12 cellular contexts compared by ENCODE assay signal in the genomic region with DNA sequence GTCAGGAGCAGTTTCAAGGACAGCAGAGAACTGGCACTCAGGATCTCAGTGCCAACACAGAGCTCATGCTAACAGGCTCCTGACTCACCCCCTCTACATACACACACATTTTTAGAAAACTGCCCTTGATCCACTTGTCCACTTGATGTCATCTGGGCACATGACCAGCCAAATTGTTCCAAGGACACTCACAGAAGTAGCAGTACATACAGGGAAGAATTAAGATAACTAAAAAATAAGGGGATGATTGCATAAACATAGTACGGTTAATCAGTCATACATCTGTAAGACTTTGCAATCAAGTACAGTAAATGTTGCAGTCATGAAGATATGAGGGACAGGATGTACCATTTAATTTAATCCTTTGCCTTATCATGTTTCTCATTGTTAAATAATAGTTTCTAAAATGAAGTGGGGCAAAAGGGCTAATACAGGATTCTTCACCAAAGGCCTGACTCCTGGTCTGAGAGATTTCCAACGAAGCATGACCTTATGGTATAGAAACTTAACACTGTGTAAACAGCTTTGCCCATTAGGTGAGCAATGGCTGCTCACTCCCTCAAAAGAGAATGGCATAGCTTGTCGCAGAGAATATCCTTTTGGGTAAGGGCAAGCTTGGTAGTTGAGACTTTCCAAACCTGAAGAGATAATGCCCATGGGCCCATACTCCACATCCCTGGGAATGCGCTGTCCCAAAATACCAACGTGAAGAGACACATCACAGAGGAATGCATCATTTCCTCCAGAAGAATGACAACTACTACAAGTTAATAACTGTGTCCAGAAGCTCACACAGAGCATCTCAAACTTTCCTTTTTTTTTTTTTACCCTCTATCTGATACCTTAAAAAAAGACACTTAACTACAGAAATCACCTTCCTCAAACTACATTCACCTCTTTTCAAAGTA.
DNase-seq lines count a peak whose midpoint lies in the region; ATAC-seq and TF ChIP-seq lines count a peak whose summit lies in the region.
"Had no signal": no experiment of that assay in that cellular context is flagged by ENCODE, and none has a peak within 500 bp of the region (broad histone marks: within the 10 kb centered on the region; RNA-seq: fewer than 3 reads in every experiment).

No MANE protein-coding gene starts in this region.

- TF ChIP-seq CTCF in RWPE2 (IDR thresholded peaks at IDR 0.05; ENCODE audit: poor library complexity, severe bottlenecking) (no peak), foreskin fibroblast (IDR thresholded peaks at IDR 0.05; ENCODE audit: low read depth, low read length) (no peak), PC-9 (conservative IDR thresholded peaks at IDR 0.05) (no peak)

- DNase-seq in DMS 273 (lab: John Stamatoyannopoulos, UW; ENCODE audit: unreplicated experiment) (peak; percentile 2), DMS 273 treated with DMSO at 0.1 percent for 48 hours (lab: John Stamatoyannopoulos, UW) (no peak), RWPE2 (ENCODE audit: low spot score) (no peak), foreskin fibroblast (peak; percentile 59 to 74), PC-9 (no peak), SKM-1 treated with dmso at 0.1 percent for 144 hours (lab: John Stamatoyannopoulos, UW; ENCODE audit: unreplicated experiment) (no peak), HT-29 (ENCODE audit: low spot score) (no peak)
- DNase-seq: activated CD4-positive, alpha-beta T cell treated with anti-CD3 and anti-CD28 coated beads, Interleukin-2, amount 10 ng/mL, durations not matched to agents 24 days and 14 days; NCI-H1105 had no signal

- no peaks in the 10 kb centered on the region for H3F3A ChIP-seq in PC-9 (ENCODE audit: insufficient read depth, low read depth)

- no peaks in the 10 kb centered on the region for H3K27me3 ChIP-seq in RWPE2 (ENCODE audit: insufficient read depth, poor library complexity, severe bottlenecking)
- no peaks in the 10 kb centered on the region for H3K27me3 ChIP-seq in skeletal muscle satellite cell (ENCODE audit: control insufficient read depth, insufficient read depth, low read length)
- no peaks in the 10 kb centered on the region for H3K27me3 ChIP-seq in PC-9 (ENCODE audit: insufficient read depth, low read depth)

- H3K36me3 ChIP-seq in RWPE2 (ENCODE audit: low read depth): peaks cover 3% of the 10 kb centered on the region
- H3K36me3 ChIP-seq in skeletal muscle satellite cell (ENCODE audit: insufficient read depth, low read length): no peaks in the 10 kb centered on the region
- H3K36me3 ChIP-seq in PC-9 (ENCODE audit: low read depth): no peaks in the 10 kb centered on the region

- POLR2A ChIA-PET in PC-9 (lab: Charles Lee; ENCODE audit: unreplicated experiment): interaction anchor here (0.6 kb wide), 2 partner anchors 34 to 56 kb away, joined by 3 to 5 read pairs; no protein-coding TSS in a partner anchor

- no peak overlapping the region for H3K4me3 ChIP-seq in RWPE2 (ENCODE audit: severe bottlenecking)
- no peak overlapping the region for H3K4me3 ChIP-seq in foreskin fibroblast (ENCODE audit: low read depth in 1 of 2, low read length in 2 of 2)
- H3K4me3 ChIP-seq in skeletal muscle satellite cell (ENCODE audit: low read length): peak overlapping the region; percentile 23
- no peak overlapping the region for H3K4me3 ChIP-seq in PC-9

- H3K27ac ChIP-seq in RWPE2 (ENCODE audit: poor library complexity, severe bottlenecking) (no peak overlapping the region), PC-9 (no peak overlapping the region)
- H3K27ac ChIP-seq: 22Rv1 had no signal

- H4K20me1 ChIP-seq in PC-9 (ENCODE audit: insufficient read depth): no peaks in the 10 kb centered on the region

- H3K9me2 ChIP-seq in PC-9 (ENCODE audit: insufficient read depth): no peaks in the 10 kb centered on the region

- peak; percentile 41; the same call in 2 of the 3 replicates for ATAC-seq in RWPE2 (ENCODE audit: low read depth)
- ATAC-seq: activated naive CD4-positive, alpha-beta T cell treated with anti-CD3 and anti-CD28 coated beads, Interleukin-2, amount 50 U/mL, for 72 hours had no signal

- no peak overlapping the region for H2AFZ ChIP-seq in PC-9

- H3K9me3 ChIP-seq in RWPE2 (ENCODE audit: severe bottlenecking): no peaks in the 10 kb centered on the region
- no peaks in the 10 kb centered on the region for H3K9me3 ChIP-seq in skeletal muscle satellite cell (replicated peaks; ENCODE audit: low read length)
- no peaks in the 10 kb centered on the region for H3K9me3 ChIP-seq in PC-9 (ENCODE audit: insufficient read depth, low read depth)

- intact Hi-C loops in PC-9 (cut with micrococcal nuclease; ENCODE audit: unreplicated experiment): no loop called here

- no peaks in the 10 kb centered on the region for H3K79me2 ChIP-seq in PC-9 (ENCODE audit: low read depth)

- peak overlapping the region; percentile 50 for H3K4me2 ChIP-seq in skeletal muscle satellite cell (ENCODE audit: low read length)
- H3K4me2 ChIP-seq in PC-9: no peak overlapping the region

- H3K4me1 ChIP-seq in RWPE2 (ENCODE audit: insufficient read depth, poor library complexity, severe bottlenecking) (no peaks in the 10 kb centered on the region), skeletal muscle satellite cell (ENCODE audit: control insufficient read depth, insufficient read depth, low read length) (peaks cover 21% of the 10 kb centered on the region), PC-9 (replicated peaks; ENCODE audit: insufficient read depth) (no peaks in the 10 kb centered on the region)

- CTCF ChIA-PET in PC-9 (lab: Charles Lee): interaction anchor here (0.5 to 0.8 kb wide), 2 partner anchors 45 to 861 kb away, joined by 3 to 5 read pairs; no protein-coding TSS in a partner anchor

- no TSS peak for BruUV-seq in PC-9 (replicated peaks; lab: Mats Ljungman, UMichigan)

- peak overlapping the region; percentile 38 for H3K9ac ChIP-seq in skeletal muscle satellite cell (ENCODE audit: low read depth, low read length)

Comparison
In these comparisons a context has a peak if more than half of its experiments do, and no peak if none do; other contexts are left out.
1. DNase-seq: peak in DMS 273 (single experiment) and foreskin fibroblast (2 of 2); none in DMS 273 treated with DMSO at 0.1 percent for 48 hours (single experiment), RWPE2 (single experiment), PC-9 (0 of 2), SKM-1 treated with dmso at 0.1 percent for 144 hours (single experiment) and HT-29 (single experiment).